ENCODE assay signal across 9 cellular contexts in the genomic region with DNA sequence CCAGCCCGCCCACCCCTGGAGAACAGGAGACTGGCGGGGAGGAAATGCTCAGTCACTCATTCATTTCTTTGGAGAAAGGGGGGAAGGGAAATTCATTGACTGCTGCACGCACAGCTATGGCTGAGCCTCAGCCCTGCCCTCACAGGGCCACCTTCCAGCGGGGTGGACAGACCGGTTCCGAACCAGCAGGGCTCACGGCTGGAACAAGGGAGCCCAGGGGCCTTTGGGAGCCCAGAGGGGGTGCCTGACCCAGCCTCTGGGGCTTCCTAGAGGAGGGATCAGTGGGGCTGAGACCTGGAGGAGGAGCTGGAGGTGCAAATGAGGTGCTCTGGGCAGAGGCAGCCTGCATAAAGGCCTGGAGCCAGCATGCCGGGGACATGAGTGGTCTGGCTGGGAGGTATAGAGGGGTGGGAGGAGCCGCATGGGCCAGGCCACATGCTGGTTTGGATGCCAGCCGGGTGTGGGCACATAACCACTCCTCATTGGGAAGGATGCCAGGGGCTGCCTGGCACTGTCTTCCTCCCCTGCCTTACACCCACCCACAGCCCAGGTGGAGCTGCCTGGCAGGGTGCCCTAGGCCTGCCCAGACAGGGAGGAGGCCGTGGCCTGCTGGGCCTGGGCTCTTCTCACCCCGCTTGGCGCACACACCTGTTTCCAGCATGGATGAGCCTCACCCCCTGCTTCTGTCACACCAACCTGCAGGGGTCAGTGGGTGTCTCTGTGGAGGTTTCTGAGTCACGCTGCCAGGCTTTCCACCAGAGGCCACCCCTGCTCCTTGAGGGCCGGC. TPM values are rescaled to one million over a fixed set of nuclear protein-coding genes. Genes with fewer than 3 reads are reported as not detected.
DNase-seq lines count a peak whose midpoint lies in the region; ATAC-seq, FAIRE-seq and TF ChIP-seq lines count a peak whose summit lies in the region.
"Had no signal": no experiment of that assay in that cellular context is flagged by ENCODE, and none has a peak within 500 bp of the region (broad histone marks: within the 10 kb centered on the region; RNA-seq: fewer than 3 reads in every experiment).

No MANE protein-coding gene starts in this region.

- no peak for FAIRE-seq in GM12891 (lab: Jason Lieb, UNC)

- no peaks in the 10 kb centered on the region for H3F3A ChIP-seq in PC-3 (ENCODE audit: low read length, unreplicated experiment)

- POLR2A ChIA-PET in PC-3 (lab: Charles Lee; ENCODE audit: unreplicated experiment): no interaction called here
- POLR2A ChIA-PET in activated CD4-positive, alpha-beta memory T cell treated with anti-CD3 and anti-CD28 coated beads for 36 hours (lab: Charles Lee): no interaction called here

- peak overlapping the region; percentile 78 for H3K4me2 ChIP-seq in PC-3 (ENCODE audit: low read length)

- CTCF ChIA-PET in PC-3 (lab: Charles Lee): interaction anchor here (1.2 kb wide), 1 partner anchor 93 kb away, joined by 6 read pairs; no protein-coding TSS in a partner anchor
- CTCF ChIA-PET in activated CD4-positive, alpha-beta memory T cell treated with anti-CD3 and anti-CD28 coated beads for 36 hours (lab: Charles Lee): no interaction called here

- DNase-seq in HS-27A (ENCODE audit: low read depth) (peak; percentile 83), PC-3 (peak; percentile 95), fibroblast of mammary gland (ENCODE audit: low read depth) (peak; percentile 21), osteocyte (ENCODE audit: extremely low spot score, unreplicated experiment) (peak; percentile 94), GM12891 (ENCODE audit: insufficient read length, low spot score) (no peak)
- no peak for DNase-seq in activated CD4-positive, alpha-beta memory T cell treated with anti-CD3 and anti-CD28 coated beads for 36 hours

- peaks cover 13% of the 10 kb centered on the region for H3K36me3 Mint-ChIP-seq in osteocyte (ENCODE audit: unreplicated experiment)
- H3K36me3 Mint-ChIP-seq in activated CD4-positive, alpha-beta memory T cell treated with anti-CD3 and anti-CD28 coated beads for 36 hours: peaks cover 20% of the 10 kb centered on the region

- H4K20me1 ChIP-seq in PC-3 (ENCODE audit: low read length): 0 out of 2 replicates have a peak, but pooled peaks cover 3% of the 10 kb centered on the region

- intact Hi-C loops in PC-3 (cut with micrococcal nuclease): loop anchor here (5.0 kb wide), 1 partner anchor 91 kb away; no protein-coding TSS in a partner anchor
- intact Hi-C loops in activated CD4-positive, alpha-beta memory T cell treated with anti-CD3 and anti-CD28 coated beads for 36 hours (cut with micrococcal nuclease): no loop called here

- TF ChIP-seq CTCF in PC-3 (conservative IDR thresholded peaks at IDR 0.05; ENCODE audit: low read depth, low read length) (peak; percentile 22; the same call in 1 of the 2 replicates), fibroblast of mammary gland (conservative IDR thresholded peaks at IDR 0.05; ENCODE audit: control insufficient read depth, insufficient read depth, low read depth, low read length) (no peak), osteocyte (IDR thresholded peaks at IDR 0.05) (peak; percentile 15)

- ATAC-seq in PC-3 (peak; percentile 75), HG02571 (IDR thresholded peaks at IDR 0.05; ENCODE audit: unreplicated experiment) (no peak), HG02798 (IDR thresholded peaks at IDR 0.05; ENCODE audit: poor library complexity, unreplicated experiment) (no peak)

- peaks cover 12% of the 10 kb centered on the region for H3K36me3 ChIP-seq in PC-3 (ENCODE audit: low read depth, low read length)

- BruUV-seq in PC-3 (replicated peaks; lab: Mats Ljungman, UMichigan): no TSS peak

- H3K27ac ChIP-seq in PC-3 (ENCODE audit: low read length): peak overlapping the region; percentile 99

- peak overlapping the region; percentile 96 for H3K27ac Mint-ChIP-seq in osteocyte (ENCODE audit: unreplicated experiment)
- no peak overlapping the region for H3K27ac Mint-ChIP-seq in activated CD4-positive, alpha-beta memory T cell treated with anti-CD3 and anti-CD28 coated beads for 36 hours

- no peaks in the 10 kb centered on the region for H3K9me3 Mint-ChIP-seq in osteocyte (ENCODE audit: unreplicated experiment)
- H3K9me3 Mint-ChIP-seq in activated CD4-positive, alpha-beta memory T cell treated with anti-CD3 and anti-CD28 coated beads for 36 hours: no peaks in the 10 kb centered on the region

- peaks cover 60% of the 10 kb centered on the region for H3K4me1 Mint-ChIP-seq in osteocyte (ENCODE audit: unreplicated experiment)
- H3K4me1 Mint-ChIP-seq in activated CD4-positive, alpha-beta memory T cell treated with anti-CD3 and anti-CD28 coated beads for 36 hours (ENCODE audit: low read depth): peaks cover 16% of the 10 kb centered on the region

- H3K27me3 ChIP-seq in PC-3 (ENCODE audit: low read length): no peaks in the 10 kb centered on the region

- H3K4me1 ChIP-seq in PC-3 (ENCODE audit: insufficient read depth, low read length): peaks cover 52% of the 10 kb centered on the region

- H3K9ac ChIP-seq in PC-3 (ENCODE audit: low read length): peak overlapping the region; percentile 79

- peaks cover 36% of the 10 kb centered on the region for H3K79me2 ChIP-seq in PC-3 (ENCODE audit: low read length)

- no peaks in the 10 kb centered on the region for H3K9me2 ChIP-seq in PC-3 (replicated peaks; ENCODE audit: low read length)

- no peaks in the 10 kb centered on the region for H3K9me3 ChIP-seq in PC-3 (ENCODE audit: low read length)

- no peak for TF ChIP-seq POLR2A in GM12891 (IDR thresholded peaks at IDR 0.05; ENCODE audit: low read depth, low read length)

- 0 out of 2 replicates have a peak overlapping the region, but pooled peaks have one; percentile 47 for H2AFZ ChIP-seq in PC-3 (ENCODE audit: low read length)

- no peak overlapping the region for H3K4me3 Mint-ChIP-seq in osteocyte (ENCODE audit: unreplicated experiment)
- no peak overlapping the region for H3K4me3 Mint-ChIP-seq in activated CD4-positive, alpha-beta memory T cell treated with anti-CD3 and anti-CD28 coated beads for 36 hours

- H3K4me3 ChIP-seq in PC-3 (ENCODE audit: low read length) (no peak overlapping the region; the same call in 1 of the 2 replicates), fibroblast of mammary gland (ENCODE audit: control insufficient read depth, low read depth, low read length) (no peak overlapping the region)

- H3K27me3 Mint-ChIP-seq in osteocyte (ENCODE audit: unreplicated experiment): no peaks in the 10 kb centered on the region
- H3K27me3 Mint-ChIP-seq in activated CD4-positive, alpha-beta memory T cell treated with anti-CD3 and anti-CD28 coated beads for 36 hours: no peaks in the 10 kb centered on the region

TF ChIP-seq in GM12891, 5 proteins besides CTCF, POLR2A, EP300 and RAD21:
- no peak for TF ChIP-seq PAX5 (IDR thresholded peaks at IDR 0.05; ENCODE audit: insufficient read depth, low read length, severe bottlenecking)
- no peak for TF ChIP-seq POU2F2 (IDR thresholded peaks at IDR 0.05; ENCODE audit: low read depth, low read length)
- TF ChIP-seq SPI1 (IDR thresholded peaks at IDR 0.05; ENCODE audit: low read depth, low read length): no peak
- no peak for TF ChIP-seq TAF1 (IDR thresholded peaks at IDR 0.05; ENCODE audit: low read depth, low read length)
- TF ChIP-seq POLR2AphosphoS5 (IDR thresholded peaks at IDR 0.05; ENCODE audit: low read depth, low read length): no peak

RNA-seq across cellular contexts. Expression of gene PPP5C, which starts 26.9 kb away (rescaled TPM):
- total RNA-seq in PC-3 (2014; rRNA removed): 79.9 and 93.4 TPM in 2 replicates
- 79.5 and 86.0 TPM in 2 replicates for total RNA-seq in osteocyte
- total RNA-seq in activated CD4-positive, alpha-beta memory T cell treated with anti-CD3 and anti-CD28 coated beads for 36 hours: 10 to 100 TPM; 76.9 to 82.5 TPM
- 42.5 TPM for polyA plus RNA-seq in GM12891 (2012; ENCODE audit: low read depth, missing spikeins)

RNA-seq across cellular contexts. Expression of gene CCDC8, which starts 39.6 kb away (rescaled TPM):
- total RNA-seq in PC-3 (2014; rRNA removed): not detected in 2 replicates
- total RNA-seq in osteocyte: 34.5 and 35.0 TPM in 2 replicates
- not detected for total RNA-seq in activated CD4-positive, alpha-beta memory T cell treated with anti-CD3 and anti-CD28 coated beads for 36 hours
- not detected for polyA plus RNA-seq in GM12891 (2012; ENCODE audit: low read depth, missing spikeins)
- total RNA-seq: NCI-H460 had no signal

RNA-seq across cellular contexts. Expression of gene PNMA8C, which starts 55.0 kb away (rescaled TPM):
- total RNA-seq in PC-3 (2014; rRNA removed) (not detected in 2 replicates), osteocyte (0.11 TPM in 1 of 2 replicates, not detected in the other)
- total RNA-seq in activated CD4-positive, alpha-beta memory T cell treated with anti-CD3 and anti-CD28 coated beads for 36 hours: not detected
- polyA plus RNA-seq in GM12891 (2012; ENCODE audit: low read depth, missing spikeins): not detected
- total RNA-seq: NCI-H460 had no signal

Comparison
In these comparisons a context has a peak if more than half of its experiments do, and no peak if none do; other contexts are left out.
1. DNase-seq: peak in HS-27A (single experiment), PC-3 (single experiment), fibroblast of mammary gland (single experiment) and osteocyte (single experiment); none in activated CD4-positive, alpha-beta memory T cell treated with anti-CD3 and anti-CD28 coated beads for 36 hours (single experiment) and GM12891 (single experiment).
2. RNA of gene CCDC8, which starts 39.6 kb away (total RNA-seq): 34.5 to 35.0 TPM in osteocyte; not detected in PC-3 and not detected in activated CD4-positive, alpha-beta memory T cell treated with anti-CD3 and anti-CD28 coated beads for 36 hours; every median in the first group is over 10 times any median in the second.